In the genomic region with DNA sequence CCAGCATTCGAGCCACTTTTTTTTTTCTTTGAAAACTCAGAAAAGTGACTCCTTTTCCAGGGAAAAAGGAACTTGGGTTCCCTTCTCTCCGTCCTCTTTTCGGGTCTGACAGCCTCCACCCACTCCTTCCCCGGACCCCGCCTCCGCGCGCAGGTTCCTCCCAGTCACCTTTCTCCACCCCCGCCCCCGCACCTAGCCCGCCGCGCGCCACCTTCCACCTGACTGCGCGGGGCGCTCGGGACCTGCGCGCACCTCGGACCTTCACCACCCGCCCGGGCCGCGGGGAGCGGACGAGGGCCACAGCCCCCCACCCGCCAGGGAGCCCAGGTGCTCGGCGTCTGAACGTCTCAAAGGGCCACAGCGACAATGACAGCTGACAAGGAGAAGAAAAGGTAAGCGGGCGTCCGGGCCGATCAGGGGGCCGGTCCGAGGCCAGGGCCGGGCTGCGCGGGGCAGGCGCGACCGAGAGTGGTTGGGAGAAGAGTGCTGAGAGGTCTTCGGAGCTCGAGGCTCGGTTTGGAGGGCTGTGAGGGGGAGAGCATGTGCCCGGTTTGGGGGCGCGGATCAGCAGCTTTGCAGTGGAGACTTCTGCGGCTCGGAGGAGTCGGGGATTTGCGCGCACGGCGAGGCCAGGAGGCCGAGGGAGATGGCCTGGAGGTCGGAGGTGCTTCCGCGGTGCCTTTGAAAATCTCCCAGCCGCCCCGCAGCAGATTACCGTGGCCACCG, we compare ENCODE assay signal across 1 cellular context.
TF ChIP-seq lines count a peak whose summit lies in the region.

No MANE protein-coding gene starts in this region.

TF ChIP-seq in HepG2, 621 proteins besides CTCF, POLR2A, EP300 and RAD21 (continued from another document and continues in another):
- TF ChIP-seq, protein P1, sequence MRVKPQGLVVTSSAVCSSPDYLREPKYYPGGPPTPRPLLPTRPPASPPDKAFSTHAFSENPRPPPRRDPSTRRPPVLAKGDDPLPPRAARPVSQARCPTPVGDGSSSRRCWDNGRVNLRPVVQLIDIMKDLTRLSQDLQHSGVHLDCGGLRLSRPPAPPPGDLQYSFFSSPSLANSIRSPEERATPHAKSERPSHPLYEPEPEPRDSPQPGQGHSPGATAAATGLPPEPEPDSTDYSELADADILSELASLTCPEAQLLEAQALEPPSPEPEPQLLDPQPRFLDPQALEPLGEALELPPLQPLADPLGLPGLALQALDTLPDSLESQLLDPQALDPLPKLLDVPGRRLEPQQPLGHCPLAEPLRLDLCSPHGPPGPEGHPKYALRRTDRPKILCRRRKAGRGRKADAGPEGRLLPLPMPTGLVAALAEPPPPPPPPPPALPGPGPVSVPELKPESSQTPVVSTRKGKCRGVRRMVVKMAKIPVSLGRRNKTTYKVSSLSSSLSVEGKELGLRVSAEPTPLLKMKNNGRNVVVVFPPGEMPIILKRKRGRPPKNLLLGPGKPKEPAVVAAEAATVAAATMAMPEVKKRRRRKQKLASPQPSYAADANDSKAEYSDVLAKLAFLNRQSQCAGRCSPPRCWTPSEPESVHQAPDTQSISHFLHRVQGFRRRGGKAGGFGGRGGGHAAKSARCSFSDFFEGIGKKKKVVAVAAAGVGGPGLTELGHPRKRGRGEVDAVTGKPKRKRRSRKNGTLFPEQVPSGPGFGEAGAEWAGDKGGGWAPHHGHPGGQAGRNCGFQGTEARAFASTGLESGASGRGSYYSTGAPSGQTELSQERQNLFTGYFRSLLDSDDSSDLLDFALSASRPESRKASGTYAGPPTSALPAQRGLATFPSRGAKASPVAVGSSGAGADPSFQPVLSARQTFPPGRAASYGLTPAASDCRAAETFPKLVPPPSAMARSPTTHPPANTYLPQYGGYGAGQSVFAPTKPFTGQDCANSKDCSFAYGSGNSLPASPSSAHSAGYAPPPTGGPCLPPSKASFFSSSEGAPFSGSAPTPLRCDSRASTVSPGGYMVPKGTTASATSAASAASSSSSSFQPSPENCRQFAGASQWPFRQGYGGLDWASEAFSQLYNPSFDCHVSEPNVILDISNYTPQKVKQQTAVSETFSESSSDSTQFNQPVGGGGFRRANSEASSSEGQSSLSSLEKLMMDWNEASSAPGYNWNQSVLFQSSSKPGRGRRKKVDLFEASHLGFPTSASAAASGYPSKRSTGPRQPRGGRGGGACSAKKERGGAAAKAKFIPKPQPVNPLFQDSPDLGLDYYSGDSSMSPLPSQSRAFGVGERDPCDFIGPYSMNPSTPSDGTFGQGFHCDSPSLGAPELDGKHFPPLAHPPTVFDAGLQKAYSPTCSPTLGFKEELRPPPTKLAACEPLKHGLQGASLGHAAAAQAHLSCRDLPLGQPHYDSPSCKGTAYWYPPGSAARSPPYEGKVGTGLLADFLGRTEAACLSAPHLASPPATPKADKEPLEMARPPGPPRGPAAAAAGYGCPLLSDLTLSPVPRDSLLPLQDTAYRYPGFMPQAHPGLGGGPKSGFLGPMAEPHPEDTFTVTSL (CRISPR knock-in tag; IDR thresholded peaks at IDR 0.05; ENCODE audit: borderline replicate concordance) = 0 out of 2 replicates have a peak, but pooled peaks have one; percentile 22
- TF ChIP-seq, protein P2, sequence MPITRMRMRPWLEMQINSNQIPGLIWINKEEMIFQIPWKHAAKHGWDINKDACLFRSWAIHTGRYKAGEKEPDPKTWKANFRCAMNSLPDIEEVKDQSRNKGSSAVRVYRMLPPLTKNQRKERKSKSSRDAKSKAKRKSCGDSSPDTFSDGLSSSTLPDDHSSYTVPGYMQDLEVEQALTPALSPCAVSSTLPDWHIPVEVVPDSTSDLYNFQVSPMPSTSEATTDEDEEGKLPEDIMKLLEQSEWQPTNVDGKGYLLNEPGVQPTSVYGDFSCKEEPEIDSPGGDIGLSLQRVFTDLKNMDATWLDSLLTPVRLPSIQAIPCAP (CRISPR knock-in tag; IDR thresholded peaks at IDR 0.05; ENCODE audit: low read depth) = no peak
- TF ChIP-seq FOXM1 (CRISPR knock-in tag; IDR thresholded peaks at IDR 0.05) = 0 out of 2 replicates have a peak, but pooled peaks have one; percentile 6
- peak; percentile 84; the same call in 1 of the 2 replicates for TF ChIP-seq ZNF441 (CRISPR knock-in tag; IDR thresholded peaks at IDR 0.05; ENCODE audit: borderline replicate concordance)
- TF ChIP-seq ZNF292 (CRISPR knock-in tag; IDR thresholded peaks at IDR 0.05; ENCODE audit: borderline replicate concordance, low read depth) = no peak
- no peak for TF ChIP-seq ZNF629 (CRISPR knock-in tag; conservative IDR thresholded peaks at IDR 0.05)
- TF ChIP-seq ZZZ3 (CRISPR knock-in tag; IDR thresholded peaks at IDR 0.05; ENCODE audit: borderline replicate concordance) = no peak
- no peak for TF ChIP-seq KDM1A (CRISPR knock-in tag; IDR thresholded peaks at IDR 0.05)
- TF ChIP-seq, protein P3, sequence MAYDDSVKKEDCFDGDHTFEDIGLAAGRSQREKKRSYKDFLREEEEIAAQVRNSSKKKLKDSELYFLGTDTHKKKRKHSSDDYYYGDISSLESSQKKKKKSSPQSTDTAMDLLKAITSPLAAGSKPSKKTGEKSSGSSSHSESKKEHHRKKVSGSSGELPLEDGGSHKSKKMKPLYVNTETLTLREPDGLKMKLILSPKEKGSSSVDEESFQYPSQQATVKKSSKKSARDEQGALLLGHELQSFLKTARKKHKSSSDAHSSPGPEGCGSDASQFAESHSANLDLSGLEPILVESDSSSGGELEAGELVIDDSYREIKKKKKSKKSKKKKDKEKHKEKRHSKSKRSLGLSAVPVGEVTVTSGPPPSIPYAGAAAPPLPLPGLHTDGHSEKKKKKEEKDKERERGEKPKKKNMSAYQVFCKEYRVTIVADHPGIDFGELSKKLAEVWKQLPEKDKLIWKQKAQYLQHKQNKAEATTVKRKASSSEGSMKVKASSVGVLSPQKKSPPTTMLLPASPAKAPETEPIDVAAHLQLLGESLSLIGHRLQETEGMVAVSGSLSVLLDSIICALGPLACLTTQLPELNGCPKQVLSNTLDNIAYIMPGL (CRISPR knock-in tag; IDR thresholded peaks at IDR 0.05; ENCODE audit: borderline replicate concordance in 1 of 2, low read depth in 1 of 2) = peak; percentile 87 to 95
- no peak for TF ChIP-seq ZKSCAN5 (CRISPR knock-in tag; IDR thresholded peaks at IDR 0.05)
- TF ChIP-seq BRD4 (CRISPR knock-in tag; IDR thresholded peaks at IDR 0.05) = peak; percentile 73
- TF ChIP-seq ZMAT3 (CRISPR knock-in tag; conservative IDR thresholded peaks at IDR 0.05) = peak; percentile 88
- TF ChIP-seq MED8 (CRISPR knock-in tag; IDR thresholded peaks at IDR 0.05; ENCODE audit: insufficient replicate concordance) = peak; percentile 51
- TF ChIP-seq NR2F6 (IDR thresholded peaks at IDR 0.05) = no peak
- TF ChIP-seq NR2F6 (CRISPR knock-in tag; IDR thresholded peaks at IDR 0.05) = peak; percentile 36; the same call in 1 of the 2 replicates
- TF ChIP-seq, protein P4, sequence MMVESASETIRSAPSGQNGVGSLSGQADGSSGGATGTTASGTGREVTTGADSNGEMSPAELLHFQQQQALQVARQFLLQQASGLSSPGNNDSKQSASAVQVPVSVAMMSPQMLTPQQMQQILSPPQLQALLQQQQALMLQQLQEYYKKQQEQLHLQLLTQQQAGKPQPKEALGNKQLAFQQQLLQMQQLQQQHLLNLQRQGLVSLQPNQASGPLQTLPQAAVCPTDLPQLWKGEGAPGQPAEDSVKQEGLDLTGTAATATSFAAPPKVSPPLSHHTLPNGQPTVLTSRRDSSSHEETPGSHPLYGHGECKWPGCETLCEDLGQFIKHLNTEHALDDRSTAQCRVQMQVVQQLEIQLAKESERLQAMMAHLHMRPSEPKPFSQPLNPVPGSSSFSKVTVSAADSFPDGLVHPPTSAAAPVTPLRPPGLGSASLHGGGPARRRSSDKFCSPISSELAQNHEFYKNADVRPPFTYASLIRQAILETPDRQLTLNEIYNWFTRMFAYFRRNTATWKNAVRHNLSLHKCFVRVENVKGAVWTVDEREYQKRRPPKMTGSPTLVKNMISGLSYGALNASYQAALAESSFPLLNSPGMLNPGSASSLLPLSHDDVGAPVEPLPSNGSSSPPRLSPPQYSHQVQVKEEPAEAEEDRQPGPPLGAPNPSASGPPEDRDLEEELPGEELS (CRISPR knock-in tag; IDR thresholded peaks at IDR 0.05) = no peak
- TF ChIP-seq RNF2 (conservative IDR thresholded peaks at IDR 0.05; ENCODE audit: low read depth) = no peak
- no peak for TF ChIP-seq DNMT3B (CRISPR knock-in tag; conservative IDR thresholded peaks at IDR 0.05)
- TF ChIP-seq AHR (CRISPR knock-in tag; IDR thresholded peaks at IDR 0.05) = no peak
- no peak for TF ChIP-seq CREB1 (IDR thresholded peaks at IDR 0.05)
- TF ChIP-seq CREB1 (CRISPR knock-in tag; IDR thresholded peaks at IDR 0.05) = no peak
- 0 out of 2 replicates have a peak, but pooled peaks have one; percentile 74 for TF ChIP-seq PAWR (CRISPR knock-in tag; IDR thresholded peaks at IDR 0.05; ENCODE audit: borderline replicate concordance)
- TF ChIP-seq JUND (CRISPR knock-in tag; IDR thresholded peaks at IDR 0.05) = 0 out of 2 replicates have a peak, but pooled peaks have one; percentile 21
- no peak; the same call in 1 of the 2 replicates for TF ChIP-seq SMAD1 (CRISPR knock-in tag; IDR thresholded peaks at IDR 0.05; ENCODE audit: borderline replicate concordance, low read depth)
- no peak for TF ChIP-seq ZSCAN12 (CRISPR knock-in tag; IDR thresholded peaks at IDR 0.05)
- TF ChIP-seq GPN1 (CRISPR knock-in tag; IDR thresholded peaks at IDR 0.05; ENCODE audit: borderline replicate concordance) = no peak
- TF ChIP-seq, protein P5, sequence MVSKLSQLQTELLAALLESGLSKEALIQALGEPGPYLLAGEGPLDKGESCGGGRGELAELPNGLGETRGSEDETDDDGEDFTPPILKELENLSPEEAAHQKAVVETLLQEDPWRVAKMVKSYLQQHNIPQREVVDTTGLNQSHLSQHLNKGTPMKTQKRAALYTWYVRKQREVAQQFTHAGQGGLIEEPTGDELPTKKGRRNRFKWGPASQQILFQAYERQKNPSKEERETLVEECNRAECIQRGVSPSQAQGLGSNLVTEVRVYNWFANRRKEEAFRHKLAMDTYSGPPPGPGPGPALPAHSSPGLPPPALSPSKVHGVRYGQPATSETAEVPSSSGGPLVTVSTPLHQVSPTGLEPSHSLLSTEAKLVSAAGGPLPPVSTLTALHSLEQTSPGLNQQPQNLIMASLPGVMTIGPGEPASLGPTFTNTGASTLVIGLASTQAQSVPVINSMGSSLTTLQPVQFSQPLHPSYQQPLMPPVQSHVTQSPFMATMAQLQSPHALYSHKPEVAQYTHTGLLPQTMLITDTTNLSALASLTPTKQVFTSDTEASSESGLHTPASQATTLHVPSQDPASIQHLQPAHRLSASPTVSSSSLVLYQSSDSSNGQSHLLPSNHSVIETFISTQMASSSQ (IDR thresholded peaks at IDR 0.05; ENCODE audit: low read depth) = no peak
- TF ChIP-seq, protein P5 (CRISPR knock-in tag; IDR thresholded peaks at IDR 0.05; ENCODE audit: borderline replicate concordance) = no peak; the same call in 1 of the 2 replicates
- TF ChIP-seq AGO1 (IDR thresholded peaks at IDR 0.05; ENCODE audit: low read depth, low read length, poor library complexity, severe bottlenecking) = no peak
- TF ChIP-seq NCOA2 (CRISPR knock-in tag; IDR thresholded peaks at IDR 0.05) = no peak
- TF ChIP-seq ZNF550 (CRISPR knock-in tag; IDR thresholded peaks at IDR 0.05; ENCODE audit: borderline replicate concordance) = no peak
- TF ChIP-seq ZNF777 (CRISPR knock-in tag; IDR thresholded peaks at IDR 0.05) = peak; percentile 55; the same call in 1 of the 2 replicates
- TF ChIP-seq MBD4 (IDR thresholded peaks at IDR 0.05; ENCODE audit: borderline replicate concordance, low read length) = no peak
- TF ChIP-seq, protein P6, sequence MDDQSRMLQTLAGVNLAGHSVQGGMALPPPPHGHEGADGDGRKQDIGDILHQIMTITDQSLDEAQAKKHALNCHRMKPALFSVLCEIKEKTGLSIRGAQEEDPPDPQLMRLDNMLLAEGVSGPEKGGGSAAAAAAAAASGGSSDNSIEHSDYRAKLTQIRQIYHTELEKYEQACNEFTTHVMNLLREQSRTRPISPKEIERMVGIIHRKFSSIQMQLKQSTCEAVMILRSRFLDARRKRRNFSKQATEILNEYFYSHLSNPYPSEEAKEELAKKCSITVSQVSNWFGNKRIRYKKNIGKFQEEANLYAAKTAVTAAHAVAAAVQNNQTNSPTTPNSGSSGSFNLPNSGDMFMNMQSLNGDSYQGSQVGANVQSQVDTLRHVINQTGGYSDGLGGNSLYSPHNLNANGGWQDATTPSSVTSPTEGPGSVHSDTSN (CRISPR knock-in tag; IDR thresholded peaks at IDR 0.05; ENCODE audit: borderline replicate concordance) = no peak
- peak; percentile 88 for TF ChIP-seq KAT7 (CRISPR knock-in tag; IDR thresholded peaks at IDR 0.05; ENCODE audit: borderline replicate concordance)
- no peak for TF ChIP-seq ZNF460 (CRISPR knock-in tag; IDR thresholded peaks at IDR 0.05; ENCODE audit: borderline replicate concordance)
- TF ChIP-seq, protein P7, sequence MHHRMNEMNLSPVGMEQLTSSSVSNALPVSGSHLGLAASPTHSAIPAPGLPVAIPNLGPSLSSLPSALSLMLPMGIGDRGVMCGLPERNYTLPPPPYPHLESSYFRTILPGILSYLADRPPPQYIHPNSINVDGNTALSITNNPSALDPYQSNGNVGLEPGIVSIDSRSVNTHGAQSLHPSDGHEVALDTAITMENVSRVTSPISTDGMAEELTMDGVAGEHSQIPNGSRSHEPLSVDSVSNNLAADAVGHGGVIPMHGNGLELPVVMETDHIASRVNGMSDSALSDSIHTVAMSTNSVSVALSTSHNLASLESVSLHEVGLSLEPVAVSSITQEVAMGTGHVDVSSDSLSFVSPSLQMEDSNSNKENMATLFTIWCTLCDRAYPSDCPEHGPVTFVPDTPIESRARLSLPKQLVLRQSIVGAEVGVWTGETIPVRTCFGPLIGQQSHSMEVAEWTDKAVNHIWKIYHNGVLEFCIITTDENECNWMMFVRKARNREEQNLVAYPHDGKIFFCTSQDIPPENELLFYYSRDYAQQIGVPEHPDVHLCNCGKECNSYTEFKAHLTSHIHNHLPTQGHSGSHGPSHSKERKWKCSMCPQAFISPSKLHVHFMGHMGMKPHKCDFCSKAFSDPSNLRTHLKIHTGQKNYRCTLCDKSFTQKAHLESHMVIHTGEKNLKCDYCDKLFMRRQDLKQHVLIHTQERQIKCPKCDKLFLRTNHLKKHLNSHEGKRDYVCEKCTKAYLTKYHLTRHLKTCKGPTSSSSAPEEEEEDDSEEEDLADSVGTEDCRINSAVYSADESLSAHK (CRISPR knock-in tag; IDR thresholded peaks at IDR 0.05; ENCODE audit: borderline replicate concordance) = no peak
- no peak for TF ChIP-seq HMGA1 (CRISPR knock-in tag; conservative IDR thresholded peaks at IDR 0.05)
- TF ChIP-seq SNRNP70 (IDR thresholded peaks at IDR 0.05; ENCODE audit: low read depth, low read length) = no peak
- TF ChIP-seq ZBTB7A (CRISPR knock-in tag; IDR thresholded peaks at IDR 0.05) = 0 out of 2 replicates have a peak, but pooled peaks have one; percentile 66
